In genomic region chr4:145480257-145480656, GRCh38 we compare ENCODE assay signal across 11 cellular contexts. TPM values are rescaled to one million over a fixed set of nuclear protein-coding genes. Genes with fewer than 3 reads are reported as not detected.
DNase-seq lines count a peak whose midpoint lies in the region; ATAC-seq and TF ChIP-seq lines count a peak whose summit lies in the region.
"Had no signal": no experiment of that assay in that cellular context is flagged by ENCODE, and none has a peak within 500 bp of the region (broad histone marks: within the 10 kb centered on the region; RNA-seq: fewer than 3 reads in every experiment).

No MANE protein-coding gene starts in this region.

- H3K9me3 ChIP-seq in HCT116 (ENCODE audit: control insufficient read depth in 1 of 2, insufficient read depth in 1 of 2, low read depth in 1 of 2, low read length in 2 of 2) = no peaks in the 10 kb centered on the region
- no peaks in the 10 kb centered on the region for H3K9me3 ChIP-seq in Panc1 (ENCODE audit: control insufficient read depth, insufficient read depth, low read depth, low read length)

- CTCF ChIA-PET in HCT116 (lab: Charles Lee) (no interaction called here), Panc1 (lab: Charles Lee) (no interaction called here)

- peak overlapping the region in 1 of 2 donors; percentile 82 for H3K27ac Mint-ChIP-seq in natural killer cell treated with Interleukin-12 subunit alpha and Interleukin-12 subunit beta and Interleukin-15 and Interleukin-18, amount 100 ng/mL, for 72 hours

- POLR2A ChIA-PET in HCT116 (lab: Charles Lee) (no interaction called here), Panc1 (lab: Charles Lee) (no interaction called here)

- H3K4me1 Mint-ChIP-seq in natural killer cell treated with Interleukin-12 subunit alpha and Interleukin-12 subunit beta and Interleukin-15 and Interleukin-18, amount 100 ng/mL, for 72 hours (ENCODE audit: low read depth in 2 of 2) = peaks cover 6 to 13% of the 10 kb centered on the region in 2 donors

- no peaks in the 10 kb centered on the region for H3K9me3 Mint-ChIP-seq in natural killer cell treated with Interleukin-12 subunit alpha and Interleukin-12 subunit beta and Interleukin-15 and Interleukin-18, amount 100 ng/mL, for 72 hours

- H2AFZ ChIP-seq in HCT116 (ENCODE audit: low read depth, low read length, poor library complexity, severe bottlenecking) = peak overlapping the region; percentile 99

- TF ChIP-seq RAD21 in HCT116 (IDR thresholded peaks at IDR 0.05; ENCODE audit: low read depth) = no peak

- peaks cover 29% of the 10 kb centered on the region for H3K79me2 ChIP-seq in HCT116 (ENCODE audit: insufficient read depth, low read length)

- intact Hi-C loops in HCT116 (cut with micrococcal nuclease) (loop anchor here (5.0 kb wide), 2 partner anchors 127 to 248 kb away; no protein-coding TSS in a partner anchor), Panc1 (cut with micrococcal nuclease; ENCODE audit: unreplicated experiment) (loop anchor here (10.0 kb wide), 2 partner anchors 135 to 245 kb away; partner anchors contain the start of gene MMAA)

- in situ Hi-C loops in Panc1 (cut with HindIII; ENCODE audit: low pct_unique_long_range_greater_than_20kb, low sequenced_read_pairs) = no loop called here

- TF ChIP-seq POLR2A in HCT116 (IDR thresholded peaks at IDR 0.05; ENCODE audit: borderline replicate concordance, extremely low read depth, insufficient read depth, insufficient read length) = no peak

- H3K27me3 ChIP-seq in HCT116 (ENCODE audit: insufficient read depth, low read length) (no peaks in the 10 kb centered on the region), Panc1 (ENCODE audit: control insufficient read depth, insufficient read depth, low read length) (no peaks in the 10 kb centered on the region)
- H3K27me3 ChIP-seq: dorsolateral prefrontal cortex, hepatocyte had no signal

- RAD21 ChIA-PET in HCT116 (lab: Charles Lee; ENCODE audit: low non-redundant PET in 1 of 2, low total read pairs in 2 of 2, uncharacterized antibody in 2 of 2, unreplicated experiment in 2 of 2) = no interaction called here

- H3K4me3 Mint-ChIP-seq in natural killer cell treated with Interleukin-12 subunit alpha and Interleukin-12 subunit beta and Interleukin-15 and Interleukin-18, amount 100 ng/mL, for 72 hours = peak overlapping the region; percentile 96

- no TSS peak for BruUV-seq in HCT116 (replicated peaks; lab: Mats Ljungman, UMichigan)
- no TSS peak for BruUV-seq in Panc1 (replicated peaks; lab: Mats Ljungman, UMichigan)

- no peak overlapping the region for H3K27ac ChIP-seq in HCT116 (ENCODE audit: low read depth, low read length)
- H3K27ac ChIP-seq in Panc1 (ENCODE audit: low read length) = peak overlapping the region; percentile 7; the same call in 1 of the 2 replicates
- H3K27ac ChIP-seq: hepatocyte had no signal

- no peak overlapping the region for H3K9ac ChIP-seq in HCT116 (ENCODE audit: low read length)

- no peaks in the 10 kb centered on the region; the same call in 1 of the 2 replicates for H4K20me1 ChIP-seq in HCT116 (ENCODE audit: insufficient read depth)

- H3K36me3 ChIP-seq in HCT116 (ENCODE audit: control insufficient read depth in 1 of 2, insufficient read depth in 2 of 2, low read length in 2 of 2) (no peaks in the 10 kb centered on the region), Panc1 (ENCODE audit: control insufficient read depth, insufficient read depth, low read length) (no peaks in the 10 kb centered on the region)

- H3K4me1 ChIP-seq in HCT116 (ENCODE audit: control insufficient read depth in 1 of 2, insufficient read depth in 2 of 2, low read length in 2 of 2) (peaks cover 7 to 22% of the 10 kb centered on the region in 2 experiments; a peak in 3 of 4 replicates), Panc1 (ENCODE audit: control insufficient read depth, insufficient read depth, low read length) (peaks cover 2% of the 10 kb centered on the region; the same call in 1 of the 2 replicates)

- no peak overlapping the region for H3K4me3 ChIP-seq in HCT116 (replicated peaks in 1 of 2; ENCODE audit: low read depth in 1 of 2, low read length in 2 of 2)
- H3K4me3 ChIP-seq in Panc1 (ENCODE audit: low read depth in 2 of 2, low read length in 2 of 2) = no peak overlapping the region

- DNase-seq in HCT116 (ENCODE audit: low read depth, low spot score) (no peak), Panc1 (ENCODE audit: low read depth, low spot score) (no peak)
- no peak for DNase-seq in natural killer cell treated with Interleukin-12 subunit alpha and Interleukin-12 subunit beta and Interleukin-15 and Interleukin-18, amount 100 ng/mL, for 72 hours (ENCODE audit: low spot score)
- DNase-seq in stimulated activated CD4-positive, alpha-beta T cell treated with anti-CD3 and anti-CD28 coated beads, Interleukin-4, amount 100 ng/mL, for 24 hours = no peak
- DNase-seq: DMS79 treated with DMSO at 0.1 percent for 48 hours, dorsolateral prefrontal cortex, NCI-H1417 treated with DMSO at 0.1 percent for 48 hours had no signal

- no peaks in the 10 kb centered on the region for H3K9me2 ChIP-seq in HCT116 (ENCODE audit: insufficient read depth)

- H3K4me2 ChIP-seq in HCT116 (ENCODE audit: low read length) = peak overlapping the region; percentile 96

- H3K27me3 Mint-ChIP-seq in natural killer cell treated with Interleukin-12 subunit alpha and Interleukin-12 subunit beta and Interleukin-15 and Interleukin-18, amount 100 ng/mL, for 72 hours = peaks cover 21% of the 10 kb centered on the region in 2 donors

- no peak for TF ChIP-seq CTCF in HCT116 (IDR thresholded peaks at IDR 0.05 in 2 of 3, conservative IDR thresholded peaks at IDR 0.05 in 1 of 3; ENCODE audit: borderline replicate concordance in 1 of 3, insufficient read depth in 1 of 3, low read depth in 2 of 3, low read length in 2 of 3)
- TF ChIP-seq CTCF in Panc1 (IDR thresholded peaks at IDR 0.05) = no peak

- ATAC-seq in GM18502 (IDR thresholded peaks at IDR 0.05; ENCODE audit: poor library complexity, unreplicated experiment) = peak; percentile 34
- ATAC-seq in HCT116 = no peak
- ATAC-seq in Panc1 = no peak
- no peak for ATAC-seq in natural killer cell treated with Interleukin-12 subunit alpha and Interleukin-12 subunit beta and Interleukin-15 and Interleukin-18, amount 100 ng/mL, for 72 hours
- no peak for ATAC-seq in GM19455 (IDR thresholded peaks at IDR 0.05; ENCODE audit: unreplicated experiment)
- no peak for ATAC-seq in HG03097 (IDR thresholded peaks at IDR 0.05; ENCODE audit: low FRiP score, unreplicated experiment)

- H3K36me3 Mint-ChIP-seq in natural killer cell treated with Interleukin-12 subunit alpha and Interleukin-12 subunit beta and Interleukin-15 and Interleukin-18, amount 100 ng/mL, for 72 hours = peaks cover 5% of the 10 kb centered on the region

TF ChIP-seq in HCT116, 20 proteins besides CTCF, POLR2A, EP300 and RAD21:
- no peak for TF ChIP-seq YY1 (IDR thresholded peaks at IDR 0.05; ENCODE audit: extremely low read depth, insufficient replicate concordance, low read depth, low read length)
- no peak for TF ChIP-seq EGR1 (IDR thresholded peaks at IDR 0.05; ENCODE audit: low read depth)

RNA-seq across cellular contexts. Expression of gene SMAD1, which starts 1.4 kb away (rescaled TPM):
- total RNA-seq in HCT116 (2021; ENCODE audit: unreplicated experiment) = 23.0 TPM
- 10.3 and 13.3 TPM in 2 replicates for polyA plus RNA-seq in HCT116 (2012)
- total RNA-seq in Panc1 (2021; ENCODE audit: unreplicated experiment) = 24.1 TPM
- polyA plus RNA-seq in Panc1 (2012; ENCODE audit: insufficient read length) = 15.5 TPM
- 10 to 100 TPM in 1 of 2 donors, 1 to 10 TPM in 1; 3.2 to 15.6 TPM for total RNA-seq in natural killer cell treated with Interleukin-12 subunit alpha and Interleukin-12 subunit beta and Interleukin-15 and Interleukin-18, amount 100 ng/mL, for 72 hours
